ENCODE assay signal across 10 cellular contexts in genomic region chr20:10609276-10609675, GRCh38.
DNase-seq lines count a peak whose midpoint lies in the region; ATAC-seq and TF ChIP-seq lines count a peak whose summit lies in the region.
"Had no signal": no experiment of that assay in that cellular context is flagged by ENCODE, and none has a peak within 500 bp of the region (broad histone marks: within the 10 kb centered on the region; RNA-seq: fewer than 3 reads in every experiment).

No MANE protein-coding gene starts in this region.

- no peaks in the 10 kb centered on the region for H3K36me3 ChIP-seq in suprapubic skin
- no peaks in the 10 kb centered on the region for H3K36me3 ChIP-seq in CD8-positive, alpha-beta T cell (ENCODE audit: insufficient read depth, low read length)

- H3K4me3 ChIP-seq in coronary artery (no peak overlapping the region), suprapubic skin (no peak overlapping the region)
- no peak overlapping the region for H3K4me3 ChIP-seq in CD8-positive, alpha-beta T cell (ENCODE audit: low read depth, low read length)

- H3K27me3 ChIP-seq in suprapubic skin: no peaks in the 10 kb centered on the region
- H3K27me3 ChIP-seq in CD8-positive, alpha-beta T cell (ENCODE audit: insufficient read depth, low read length): no peaks in the 10 kb centered on the region

- WGBS in suprapubic skin: 80% methylated on average over 2 of the region's 2 CpGs

- ATAC-seq in CD8-positive, alpha-beta T cell: no peak
- no peak for ATAC-seq in GM18907 (IDR thresholded peaks at IDR 0.05; ENCODE audit: unreplicated experiment)
- ATAC-seq in HG03571 (IDR thresholded peaks at IDR 0.05; ENCODE audit: unreplicated experiment): no peak

- peaks cover 9% of the 10 kb centered on the region for H3K36me3 Mint-ChIP-seq in mesothelial cell of epicardium
- peaks cover 56% of the 10 kb centered on the region for H3K36me3 Mint-ChIP-seq in CD8-positive, alpha-beta T cell

- POLR2A ChIA-PET in CD8-positive, alpha-beta T cell (lab: Charles Lee): no interaction called here

- H3K27ac Mint-ChIP-seq in mesothelial cell of epicardium: peak overlapping the region; percentile 63
- H3K27ac Mint-ChIP-seq in CD8-positive, alpha-beta T cell: no peak overlapping the region
- H3K27ac Mint-ChIP-seq: activated T-helper 1 cell treated with anti-CD3 and anti-CD28 coated beads, Interleukin-12 subunit alpha, Interleukin-12 subunit beta, Interleukin-2, Interleukin-4 antibody, amounts not matched to agents 30 ng/mL and 10 ng/mL and 1 ng/mL, durations not matched to agents 14 hours and 24 hours and 36 hours had no signal

- no peak for TF ChIP-seq POLR2A in suprapubic skin (IDR thresholded peaks at IDR 0.05)

- H3K9me3 Mint-ChIP-seq in mesothelial cell of epicardium: no peaks in the 10 kb centered on the region
- no peaks in the 10 kb centered on the region for H3K9me3 Mint-ChIP-seq in CD8-positive, alpha-beta T cell
- H3K9me3 Mint-ChIP-seq: activated T-helper 1 cell treated with anti-CD3 and anti-CD28 coated beads, Interleukin-12 subunit alpha, Interleukin-12 subunit beta, Interleukin-2, Interleukin-4 antibody, amounts not matched to agents 30 ng/mL and 10 ng/mL and 1 ng/mL, durations not matched to agents 14 hours and 24 hours and 36 hours had no signal

- TF ChIP-seq CTCF in coronary artery (IDR thresholded peaks at IDR 0.05) (no peak), mesothelial cell of epicardium (IDR thresholded peaks at IDR 0.05; ENCODE audit: unreplicated experiment) (no peak), suprapubic skin (IDR thresholded peaks at IDR 0.05) (no peak)
- no peak for TF ChIP-seq CTCF in CD8-positive, alpha-beta T cell (IDR thresholded peaks at IDR 0.05)

- H3K4me1 Mint-ChIP-seq in mesothelial cell of epicardium: peaks cover 5% of the 10 kb centered on the region
- no peaks in the 10 kb centered on the region for H3K4me1 Mint-ChIP-seq in CD8-positive, alpha-beta T cell (ENCODE audit: low read depth)

- CTCF ChIA-PET in CD8-positive, alpha-beta T cell (lab: Charles Lee): no interaction called here

- H3K4me3 Mint-ChIP-seq in mesothelial cell of epicardium: no peak overlapping the region
- H3K4me3 Mint-ChIP-seq in CD8-positive, alpha-beta T cell: no peak overlapping the region
- H3K4me3 Mint-ChIP-seq: activated T-helper 1 cell treated with anti-CD3 and anti-CD28 coated beads, Interleukin-12 subunit alpha, Interleukin-12 subunit beta, Interleukin-2, Interleukin-4 antibody, amounts not matched to agents 30 ng/mL and 10 ng/mL and 1 ng/mL, durations not matched to agents 14 hours and 24 hours and 36 hours had no signal

- peak overlapping the region; percentile 84 to 94 for H3K27ac ChIP-seq in coronary artery
- peak overlapping the region; percentile 78 for H3K27ac ChIP-seq in suprapubic skin
- no peak overlapping the region for H3K27ac ChIP-seq in CD8-positive, alpha-beta T cell (ENCODE audit: low read depth, low read length)

- no peaks in the 10 kb centered on the region for H3K27me3 Mint-ChIP-seq in mesothelial cell of epicardium (ENCODE audit: low read depth)
- no peaks in the 10 kb centered on the region for H3K27me3 Mint-ChIP-seq in CD8-positive, alpha-beta T cell (ENCODE audit: low read depth)

- intact Hi-C loops in CD8-positive, alpha-beta T cell (cut with DNase I, micrococcal nuclease): no loop called here

- no peak for TF ChIP-seq EP300 in suprapubic skin (IDR thresholded peaks at IDR 0.05)

- peaks cover 36% of the 10 kb centered on the region for H3K4me1 ChIP-seq in suprapubic skin
- no peaks in the 10 kb centered on the region for H3K4me1 ChIP-seq in CD8-positive, alpha-beta T cell (ENCODE audit: insufficient read depth, low read length)

- DNase-seq in HCEC 1CT (peak; percentile 61), coronary artery (ENCODE audit: low spot score) (no peak), mesothelial cell of epicardium (ENCODE audit: low spot score in 2 of 2, unreplicated experiment in 2 of 2) (no peak), suprapubic skin (ENCODE audit: low spot score in 2 of 2) (no peak)
- no peak for DNase-seq in CD8-positive, alpha-beta T cell
- DNase-seq in activated CD4-positive, CD25-positive, alpha-beta regulatory T cell treated with anti-CD3 and anti-CD28 coated beads, Interleukin-2, amount 50 U/mL, for 72 hours: no peak
- DNase-seq: NCI-H2171 had no signal

- no peaks in the 10 kb centered on the region for H3K9me3 ChIP-seq in suprapubic skin
- H3K9me3 ChIP-seq in CD8-positive, alpha-beta T cell (ENCODE audit: low read length): no peaks in the 10 kb centered on the region
